20 cellular contexts compared by ENCODE assay signal in genomic region chr12:44497044-44497443, GRCh38.
A peak's percentile ranks its signal among the peaks of the same experiment; 100 is the strongest.
DNase-seq lines count a peak whose midpoint lies in the region; ATAC-seq and TF ChIP-seq lines count a peak whose summit lies in the region.
"Had no signal": no experiment of that assay in that cellular context is flagged by ENCODE, and none has a peak within 500 bp of the region (broad histone marks: within the 10 kb centered on the region; RNA-seq: fewer than 3 reads in every experiment).

No MANE protein-coding gene starts in this region.

- no peak overlapping the region for H3K27ac Mint-ChIP-seq in GM23338
- H3K27ac Mint-ChIP-seq: activated CD8-positive, alpha-beta memory T cell treated with anti-CD3 and anti-CD28 coated beads, Interleukin-2, amount 10 ng/mL, durations not matched to agents 7 days and 5 days; activated T-helper 2 cell treated with anti-CD3 and anti-CD28 coated beads, Interferon-gamma antibody, Interleukin-2, Interleukin-4, amounts not matched to agents 10 μg/mL and 5 μg/mL and 100 μg/mL, durations not matched to agents 14 hours and 24 hours and 36 hours; dendritic cell treated with granulocyte-macrophage colony-stimulating factor and Interleukin-4, amounts not matched to agents 40 ng/mL and 50 ng/mL, for 4 days; HFFc6; stimulated activated naive CD8-positive, alpha-beta T cell treated with anti-CD3 and anti-CD28 coated beads, Interleukin-15, Interleukin-2, amounts not matched to agents 100 ng/mL and 50 ng/mL, for 24 hours had no signal

- H3K9me3 Mint-ChIP-seq in GM23338: peaks cover 19% of the 10 kb centered on the region
- H3K9me3 Mint-ChIP-seq: activated T-helper 2 cell treated with anti-CD3 and anti-CD28 coated beads, Interferon-gamma antibody, Interleukin-2, Interleukin-4, amounts not matched to agents 10 μg/mL and 5 μg/mL and 100 μg/mL, durations not matched to agents 14 hours and 24 hours and 36 hours had no signal

- peak; percentile 59 for ATAC-seq in GM23338
- ATAC-seq in HG03565 (IDR thresholded peaks at IDR 0.05; ENCODE audit: unreplicated experiment): no peak
- no peak for ATAC-seq in HG02642 (IDR thresholded peaks at IDR 0.05; ENCODE audit: poor library complexity, unreplicated experiment)
- ATAC-seq in HG03175 (IDR thresholded peaks at IDR 0.05; ENCODE audit: unreplicated experiment): no peak
- ATAC-seq: activated CD8-positive, alpha-beta memory T cell treated with anti-CD3 and anti-CD28 coated beads, Interleukin-2, amount 10 ng/mL, durations not matched to agents 7 days and 5 days; sciatic nerve had no signal

- no peaks in the 10 kb centered on the region for H3K9me2 ChIP-seq in GM23338 (ENCODE audit: insufficient read depth)

- H2AFZ ChIP-seq in GM23338: no peak overlapping the region
- no peak overlapping the region for H2AFZ ChIP-seq in OCI-LY3 (ENCODE audit: low read depth, low read length)

- H3K79me2 ChIP-seq in GM23338 (replicated peaks; ENCODE audit: insufficient read depth) (no peaks in the 10 kb centered on the region), OCI-LY3 (ENCODE audit: low read length) (no peaks in the 10 kb centered on the region)

- H3K27me3 Mint-ChIP-seq in GM23338 (ENCODE audit: insufficient read depth, low read depth, poor library complexity): peaks cover 6% of the 10 kb centered on the region
- H3K27me3 Mint-ChIP-seq: dendritic cell treated with granulocyte-macrophage colony-stimulating factor and Interleukin-4, amounts not matched to agents 40 ng/mL and 50 ng/mL, for 4 days had no signal

- no peaks in the 10 kb centered on the region for H3K27me3 ChIP-seq in GM23338 (ENCODE audit: insufficient read depth)
- H3K27me3 ChIP-seq in OCI-LY3 (ENCODE audit: low read depth, low read length): no peaks in the 10 kb centered on the region
- no peaks in the 10 kb centered on the region for H3K27me3 ChIP-seq in dorsolateral prefrontal cortex
- H3K27me3 ChIP-seq: upper lobe of left lung had no signal

- no peaks in the 10 kb centered on the region for H3F3A ChIP-seq in GM23338 (replicated peaks; ENCODE audit: low read depth)

- intact Hi-C loops in dorsolateral prefrontal cortex (cut with DNase I): no loop called here

- TF ChIP-seq CTCF in 22Rv1 (IDR thresholded peaks at IDR 0.05) (peak; percentile 31), GM23338 (conservative IDR thresholded peaks at IDR 0.05; ENCODE audit: low read depth in 2 of 2) (peak; percentile 62 to 72), OCI-LY3 (IDR thresholded peaks at IDR 0.05; ENCODE audit: low read depth, low read length) (peak; percentile 35), epithelial cell of proximal tubule (conservative IDR thresholded peaks at IDR 0.05; ENCODE audit: low read depth, low read length) (peak; percentile 37), dorsolateral prefrontal cortex (IDR thresholded peaks at IDR 0.05 in 54 of 56, conservative IDR thresholded peaks at IDR 0.05 in 2 of 56; ENCODE audit: low read depth in 1 of 56, partially characterized antibody in 56 of 56) (peak in 1 of 56 donors; percentile 9)

- H3K4me2 ChIP-seq in GM23338 (no peak overlapping the region), OCI-LY3 (ENCODE audit: low read length) (no peak overlapping the region)

- H3K4me3 ChIP-seq in GM23338 (no peak overlapping the region), OCI-LY3 (ENCODE audit: low read length) (no peak overlapping the region), epithelial cell of proximal tubule (ENCODE audit: low read depth, low read length) (no peak overlapping the region), dorsolateral prefrontal cortex (no peak overlapping the region)
- H3K4me3 ChIP-seq: upper lobe of left lung had no signal

- H3K9ac ChIP-seq in OCI-LY3 (ENCODE audit: low read length): no peak overlapping the region

- H3K36me3 ChIP-seq in GM23338 (ENCODE audit: insufficient read depth) (no peaks in the 10 kb centered on the region), OCI-LY3 (replicated peaks; ENCODE audit: low read depth, low read length) (no peaks in the 10 kb centered on the region)
- H3K36me3 ChIP-seq: upper lobe of left lung had no signal

- H4K20me1 ChIP-seq in GM23338 (replicated peaks; ENCODE audit: insufficient read depth): no peaks in the 10 kb centered on the region
- no peaks in the 10 kb centered on the region for H4K20me1 ChIP-seq in OCI-LY3 (ENCODE audit: insufficient read depth, low read length)

- H3K4me3 Mint-ChIP-seq in GM23338: no peak overlapping the region
- H3K4me3 Mint-ChIP-seq: activated CD8-positive, alpha-beta memory T cell treated with anti-CD3 and anti-CD28 coated beads, Interleukin-2, amount 10 ng/mL, durations not matched to agents 7 days and 5 days; dendritic cell treated with granulocyte-macrophage colony-stimulating factor and Interleukin-4, amounts not matched to agents 40 ng/mL and 50 ng/mL, for 4 days; HFFc6; stimulated activated naive CD8-positive, alpha-beta T cell treated with anti-CD3 and anti-CD28 coated beads, Interleukin-15, Interleukin-2, amounts not matched to agents 100 ng/mL and 50 ng/mL, for 24 hours had no signal

- H3K9me3 ChIP-seq in OCI-LY3 (ENCODE audit: insufficient read depth, low read length): no peaks in the 10 kb centered on the region

- no peak overlapping the region for H3K27ac ChIP-seq in 22Rv1
- no peak overlapping the region for H3K27ac ChIP-seq in GM23338 (ENCODE audit: low read depth)
- H3K27ac ChIP-seq in OCI-LY3 (ENCODE audit: low read length): no peak overlapping the region
- no peak overlapping the region for H3K27ac ChIP-seq in dorsolateral prefrontal cortex
- H3K27ac ChIP-seq: epithelial cell of prostate, upper lobe of left lung had no signal

- no peaks in the 10 kb centered on the region for H3K4me1 Mint-ChIP-seq in GM23338
- H3K4me1 Mint-ChIP-seq: activated CD8-positive, alpha-beta memory T cell treated with anti-CD3 and anti-CD28 coated beads, Interleukin-2, amount 10 ng/mL, durations not matched to agents 7 days and 5 days had no signal

- H3K36me3 Mint-ChIP-seq in GM23338 (ENCODE audit: low read depth): peaks cover 15% of the 10 kb centered on the region
- H3K36me3 Mint-ChIP-seq: activated CD8-positive, alpha-beta memory T cell treated with anti-CD3 and anti-CD28 coated beads, Interleukin-2, amount 10 ng/mL, durations not matched to agents 7 days and 5 days had no signal

- no peaks in the 10 kb centered on the region for H3K4me1 ChIP-seq in GM23338 (ENCODE audit: insufficient read depth)
- H3K4me1 ChIP-seq in OCI-LY3 (ENCODE audit: low read length): no peaks in the 10 kb centered on the region
- H3K4me1 ChIP-seq: upper lobe of left lung had no signal

- DNase-seq in GM23338 (ENCODE audit: low spot score) (peak; percentile 54), epithelial cell of proximal tubule (ENCODE audit: low read depth) (no peak), dorsolateral prefrontal cortex (no peak)
- DNase-seq: ACHN; activated CD8-positive, alpha-beta memory T cell treated with anti-CD3 and anti-CD28 coated beads, Interleukin-2, amount 10 ng/mL, durations not matched to agents 7 days and 5 days; HFFc6; NCI-H1694 treated with DMSO at 0.1 percent for 48 hours; occipital lobe; SHP77; upper lobe of left lung had no signal

TF ChIP-seq in GM23338, 12 proteins besides CTCF, POLR2A, EP300 and RAD21:
- TF ChIP-seq CREB1 (CRISPR knock-in tag; IDR thresholded peaks at IDR 0.05; ENCODE audit: low read depth): no peak
- no peak for TF ChIP-seq EZH2 (IDR thresholded peaks at IDR 0.05; ENCODE audit: low read depth, unreplicated experiment)
- no peak for TF ChIP-seq ZNF331 (CRISPR knock-in tag; IDR thresholded peaks at IDR 0.05; ENCODE audit: low read depth)
- no peak for TF ChIP-seq NANOG (IDR thresholded peaks at IDR 0.05; ENCODE audit: borderline replicate concordance)
